31 cellular contexts compared by ENCODE assay signal in the genomic region with DNA sequence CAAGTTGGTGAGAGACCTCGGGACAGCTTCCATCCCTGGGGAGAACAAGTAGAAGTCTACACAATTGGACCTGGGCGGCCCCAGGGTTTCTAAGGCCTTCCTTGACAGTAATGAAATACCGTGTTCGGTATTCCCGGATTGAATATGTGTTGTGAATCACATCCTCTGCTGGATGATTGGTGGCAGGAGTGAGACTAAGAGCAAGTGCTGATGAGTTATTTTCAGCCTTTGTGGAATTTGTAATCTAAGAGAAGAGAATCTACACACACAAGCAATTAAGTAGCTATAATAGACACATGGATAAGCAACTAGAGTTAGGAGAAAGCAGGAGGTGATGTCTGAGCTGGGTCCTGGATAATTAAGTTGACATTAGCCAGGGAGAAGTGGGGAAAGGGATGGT.
"Had no signal": no experiment of that assay in that cellular context is flagged by ENCODE, and none has a peak within 500 bp of the region (broad histone marks: within the 10 kb centered on the region; RNA-seq: fewer than 3 reads in every experiment).

No MANE protein-coding gene starts in this region.

- DNase-seq: activated B cell treated with CpG ODN at 0.5 μM for 24 hours; activated CD4-positive, alpha-beta memory T cell treated with anti-CD3 and anti-CD28 coated beads for 36 hours; activated CD4-positive, alpha-beta T cell treated with anti-CD3 and anti-CD28 coated beads for 4 hours; activated CD4-positive, alpha-beta T cell treated with anti-CD3 and anti-CD28 coated beads, Interleukin-2, amount 10 ng/mL, durations not matched to agents 24 days and 14 days; activated CD4-positive, alpha-beta T cell treated with anti-CD3 and anti-CD28 coated beads, Interleukin-2, amount 50 U/mL, for 1 hour; activated CD4-positive, alpha-beta T cell treated with anti-CD3 and anti-CD28 coated beads, Interleukin-2, amount 50 U/mL, for 4 hours; activated CD4-positive, CD25-positive, alpha-beta regulatory T cell treated with anti-CD3 and anti-CD28 coated beads, Interleukin-2, amount 50 U/mL, for 72 hours; activated CD8-positive, alpha-beta memory T cell treated with anti-CD3 and anti-CD28 coated beads, Interleukin-2, amount 50 U/mL, for 4 hours; activated CD8-positive, alpha-beta T cell treated with anti-CD3 and anti-CD28 coated beads for 36 hours; activated effector memory CD4-positive, alpha-beta T cell treated with anti-CD3 and anti-CD28 coated beads, Interleukin-2, amount 50 U/mL, for 16 hours; activated gamma-delta T cell treated with Interleukin-2 at 50 U/mL for 16 hours; activated naive CD4-positive, alpha-beta T cell; activated naive CD4-positive, alpha-beta T cell treated with anti-CD3 and anti-CD28 coated beads for 36 hours; activated naive CD4-positive, alpha-beta T cell treated with anti-CD3 and anti-CD28 coated beads, Interleukin-2, amount 50 U/mL, for 16 hours; activated naive CD8-positive, alpha-beta T cell treated with anti-CD3 and anti-CD28 coated beads for 36 hours; activated T-cell treated with anti-CD3 and anti-CD28 coated beads for 4 hours; activated T-cell treated with anti-CD3 and anti-CD28 coated beads, Interleukin-2, amount 50 U/mL, for 1 hour; activated T-cell treated with anti-CD3 and anti-CD28 coated beads, Interleukin-2, amount 50 U/mL, for 4 hours; activated T-cell treated with anti-CD3 and anti-CD28 coated beads, Interleukin-2, amount 50 U/mL, for 72 hours; adrenal gland; amniotic stem cell; aorta; body of pancreas; brain microvascular endothelial cell; T-helper 1 cell; T-helper 2 cell; T-helper 9 cell had no signal

- ATAC-seq: activated CD8-positive, alpha-beta T cell treated with anti-CD3 and anti-CD28 coated beads for 36 hours; activated naive CD4-positive, alpha-beta T cell treated with anti-CD3 and anti-CD28 coated beads, Interleukin-2, amount 50 U/mL, for 72 hours; activated T-cell treated with anti-CD3 and anti-CD28 coated beads, Interleukin-2, amount 50 U/mL, for 4 hours; activated T-cell treated with anti-CD3 and anti-CD28 coated beads, Interleukin-2, amount 50 U/mL, for 72 hours; activated T-helper 17 cell treated with anti-CD3 and anti-CD28 coated beads, Interleukin-2, amount 50 U/mL, for 72 hours; body of pancreas had no signal

- H3K27ac ChIP-seq: adrenal gland, body of pancreas, brain microvascular endothelial cell, breast epithelium, VCaP had no signal

- H3K4me3 ChIP-seq: adrenal gland, body of pancreas, breast epithelium had no signal

- H3K4me1 ChIP-seq: adrenal gland, breast epithelium had no signal

- H3K9me3 ChIP-seq: adrenal gland, body of pancreas had no signal

- H3K36me3 ChIP-seq: adrenal gland, brain microvascular endothelial cell, breast epithelium had no signal

- H3K27me3 ChIP-seq: adrenal gland, body of pancreas, brain microvascular endothelial cell, breast epithelium had no signal
